13 cellular contexts compared by ENCODE assay signal in genomic region chr2:39743170-39743851, GRCh38. TPM values are rescaled to one million over a fixed set of nuclear protein-coding genes. Genes with fewer than 3 reads are reported as not detected.
A peak's percentile ranks its signal among the peaks of the same experiment; 100 is the strongest.
DNase-seq lines count a peak whose midpoint lies in the region; ATAC-seq and TF ChIP-seq lines count a peak whose summit lies in the region.
"Had no signal": no experiment of that assay in that cellular context is flagged by ENCODE, and none has a peak within 500 bp of the region (broad histone marks: within the 10 kb centered on the region; RNA-seq: fewer than 3 reads in every experiment).

No MANE protein-coding gene starts in this region.

- no peaks in the 10 kb centered on the region for H3K27me3 Mint-ChIP-seq in stimulated activated naive CD8-positive, alpha-beta T cell treated with anti-CD3 and anti-CD28 coated beads, Interleukin-15, Interleukin-2, amounts not matched to agents 100 ng/mL and 50 ng/mL, for 24 hours
- no peaks in the 10 kb centered on the region for H3K27me3 Mint-ChIP-seq in T-helper 17 cell
- H3K27me3 Mint-ChIP-seq in T-helper 2 cell treated with Interferon-gamma antibody and Interleukin-4, amounts not matched to agents 5 μg/mL and 100 μg/mL, for 36 hours (ENCODE audit: low read depth) = no peaks in the 10 kb centered on the region

- no peaks in the 10 kb centered on the region for H3K9me3 ChIP-seq in T-helper 17 cell (ENCODE audit: control insufficient read depth, low read length, poor library complexity, severe bottlenecking)
- H3K9me3 ChIP-seq: prostate gland had no signal

- H3K4me3 Mint-ChIP-seq in stimulated activated naive CD8-positive, alpha-beta T cell treated with anti-CD3 and anti-CD28 coated beads, Interleukin-15, Interleukin-2, amounts not matched to agents 100 ng/mL and 50 ng/mL, for 24 hours = no peak overlapping the region
- H3K4me3 Mint-ChIP-seq in T-helper 17 cell = no peak overlapping the region
- H3K4me3 Mint-ChIP-seq in T-helper 2 cell treated with Interferon-gamma antibody and Interleukin-4, amounts not matched to agents 5 μg/mL and 100 μg/mL, for 36 hours = no peak overlapping the region

- TF ChIP-seq CTCF in fibroblast of mammary gland (conservative IDR thresholded peaks at IDR 0.05; ENCODE audit: control insufficient read depth, insufficient read depth, low read depth, low read length) = no peak

- H3K4me3 ChIP-seq in fibroblast of mammary gland (ENCODE audit: control insufficient read depth, low read depth, low read length) = no peak overlapping the region
- H3K4me3 ChIP-seq: prostate gland had no signal

- peak overlapping the region; percentile 55 for H3K27ac Mint-ChIP-seq in stimulated activated naive CD8-positive, alpha-beta T cell treated with anti-CD3 and anti-CD28 coated beads, Interleukin-15, Interleukin-2, amounts not matched to agents 100 ng/mL and 50 ng/mL, for 24 hours
- H3K27ac Mint-ChIP-seq in T-helper 17 cell = peak overlapping the region; percentile 60
- H3K27ac Mint-ChIP-seq in T-helper 2 cell treated with Interferon-gamma antibody and Interleukin-4, amounts not matched to agents 5 μg/mL and 100 μg/mL, for 36 hours = no peak overlapping the region

- no peak for DNase-seq in stimulated activated naive CD8-positive, alpha-beta T cell treated with anti-CD3 and anti-CD28 coated beads, Interleukin-15, Interleukin-2, amounts not matched to agents 100 U/mL and 50 U/mL, for 24 hours
- DNase-seq in T-helper 17 cell (no peak), fibroblast of mammary gland (ENCODE audit: low read depth) (peak; percentile 41), NCI-H1436 (lab: John Stamatoyannopoulos, UW) (no peak), GM19240 (ENCODE audit: insufficient read length, low spot score) (no peak)
- no peak for DNase-seq in T-helper 2 cell treated with Interferon-gamma antibody and Interleukin-4, amounts not matched to agents 5 μg/mL and 100 μg/mL, for 36 hours (ENCODE audit: low spot score)
- DNase-seq: activated CD4-positive, alpha-beta T cell treated with anti-CD3 and anti-CD28 coated beads, Interleukin-2, amount 50 U/mL, for 1 hour; NCI-H2081 treated with DMSO at 0.1 percent for 48 hours; T-helper 1 cell had no signal

- H3K36me3 Mint-ChIP-seq in stimulated activated naive CD8-positive, alpha-beta T cell treated with anti-CD3 and anti-CD28 coated beads, Interleukin-15, Interleukin-2, amounts not matched to agents 100 ng/mL and 50 ng/mL, for 24 hours (ENCODE audit: low read depth) = peaks cover 87% of the 10 kb centered on the region
- peaks cover 10% of the 10 kb centered on the region for H3K36me3 Mint-ChIP-seq in T-helper 17 cell (ENCODE audit: low read depth)
- peaks cover 44% of the 10 kb centered on the region for H3K36me3 Mint-ChIP-seq in T-helper 2 cell treated with Interferon-gamma antibody and Interleukin-4, amounts not matched to agents 5 μg/mL and 100 μg/mL, for 36 hours (ENCODE audit: low read depth)

- H3K9me3 Mint-ChIP-seq in stimulated activated naive CD8-positive, alpha-beta T cell treated with anti-CD3 and anti-CD28 coated beads, Interleukin-15, Interleukin-2, amounts not matched to agents 100 ng/mL and 50 ng/mL, for 24 hours = no peaks in the 10 kb centered on the region
- no peaks in the 10 kb centered on the region for H3K9me3 Mint-ChIP-seq in T-helper 2 cell treated with Interferon-gamma antibody and Interleukin-4, amounts not matched to agents 5 μg/mL and 100 μg/mL, for 36 hours

- no peak for ATAC-seq in stimulated activated naive CD8-positive, alpha-beta T cell treated with anti-CD3 and anti-CD28 coated beads, Interleukin-15, Interleukin-2, amounts not matched to agents 100 U/mL and 50 U/mL, for 24 hours
- no peak for ATAC-seq in T-helper 17 cell
- no peak for ATAC-seq in HG03439 (IDR thresholded peaks at IDR 0.05; ENCODE audit: unreplicated experiment)
- ATAC-seq: esophagus mucosa had no signal

- no peaks in the 10 kb centered on the region for H3K4me1 Mint-ChIP-seq in stimulated activated naive CD8-positive, alpha-beta T cell treated with anti-CD3 and anti-CD28 coated beads, Interleukin-15, Interleukin-2, amounts not matched to agents 100 ng/mL and 50 ng/mL, for 24 hours (ENCODE audit: low read depth)
- peaks cover 7% of the 10 kb centered on the region for H3K4me1 Mint-ChIP-seq in T-helper 17 cell
- H3K4me1 Mint-ChIP-seq in T-helper 2 cell treated with Interferon-gamma antibody and Interleukin-4, amounts not matched to agents 5 μg/mL and 100 μg/mL, for 36 hours (ENCODE audit: low read depth) = peaks cover 2% of the 10 kb centered on the region

RNA-seq across cellular contexts. Expression of gene THUMPD2, which starts 35.7 kb away (rescaled TPM):
- 10 to 100 TPM; 10.5 to 16.1 TPM for total RNA-seq in T-helper 17 cell
